ENCODE assay signal across 8 cellular contexts in the genomic region with DNA sequence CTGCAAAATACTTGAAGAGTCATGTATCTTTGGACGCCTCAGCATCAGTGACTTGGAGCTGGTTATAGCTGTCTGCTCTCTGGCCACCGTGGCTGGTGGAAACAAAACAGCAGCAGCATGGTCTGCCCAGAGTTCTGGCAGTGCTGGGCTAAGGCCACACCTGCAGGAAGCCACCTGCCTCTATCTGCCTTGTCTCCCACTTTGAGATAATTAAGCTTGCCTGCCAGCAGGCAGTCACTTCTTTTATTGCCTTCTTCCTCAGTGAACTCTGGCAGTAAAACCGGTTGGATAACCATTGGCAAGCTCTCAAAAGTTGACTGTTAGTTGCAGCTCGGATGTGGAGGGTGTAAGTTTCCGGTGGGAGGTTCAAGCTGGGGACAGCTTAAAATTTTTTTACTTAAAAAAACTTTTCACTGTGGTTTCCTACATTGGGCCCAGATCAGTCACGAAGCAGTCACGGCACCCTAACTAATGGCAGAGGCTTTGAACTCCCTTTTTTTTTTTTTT. TPM values are rescaled to one million over a fixed set of nuclear protein-coding genes. Genes with fewer than 3 reads are reported as not detected.
A peak's percentile ranks its signal among the peaks of the same experiment; 100 is the strongest.
DNase-seq lines count a peak whose midpoint lies in the region; ATAC-seq and TF ChIP-seq lines count a peak whose summit lies in the region.

No MANE protein-coding gene starts in this region.

- POLR2A ChIA-PET in PC-9 (lab: Charles Lee; ENCODE audit: unreplicated experiment): interaction anchor here (0.6 to 0.7 kb wide), 6 partner anchors 14 to 1565 kb away, joined by 3 to 18 read pairs (median 6); no protein-coding TSS in a partner anchor

- H2AFZ ChIP-seq in PC-9: no peak overlapping the region

- H3K4me3 ChIP-seq in PC-9 (no peak overlapping the region; the same call in 1 of the 2 replicates), sigmoid colon (peak overlapping the region in 1 of 4 donors; percentile 2)

- no peaks in the 10 kb centered on the region for H4K20me1 ChIP-seq in PC-9 (ENCODE audit: insufficient read depth)

- intact Hi-C loops in PC-9 (cut with micrococcal nuclease; ENCODE audit: unreplicated experiment): loop anchor here (1.0 to 5.0 kb wide), 2 partner anchors 25 to 221 kb away; no protein-coding TSS in a partner anchor
- intact Hi-C loops in sigmoid colon (cut with DNase I): loop anchor here (5.0 kb wide), 1 partner anchor 324 kb away; no protein-coding TSS in a partner anchor

- TF ChIP-seq EP300 in sigmoid colon (IDR thresholded peaks at IDR 0.05): peak in 2 of 4 donors; percentile 73 to 79

- peak; percentile 55 for DNase-seq in AG08396 (ENCODE audit: low spot score)
- DNase-seq in PC-9: peak; percentile 75 to 87
- peak; percentile 46 for DNase-seq in activated T-helper 9 cell treated with anti-CD3 and anti-CD28 coated beads, Interleukin-2, amount 50 U/mL, for 16 hours (ENCODE audit: low read depth)
- DNase-seq in foreskin melanocyte: peak; percentile 58
- DNase-seq in sigmoid colon: peak; percentile 89
- no peak for DNase-seq in NCI-H2107 treated with DMSO at 0.1 percent for 48 hours (lab: John Stamatoyannopoulos, UW; ENCODE audit: unreplicated experiment)

- no peaks in the 10 kb centered on the region; the same call in 1 of the 2 replicates for H3K79me2 ChIP-seq in PC-9 (ENCODE audit: low read depth)

- CTCF ChIA-PET in PC-9 (lab: Charles Lee): interaction anchor here (0.5 to 1.4 kb wide), 3 partner anchors 18 to 222 kb away, joined by 3 to 16 read pairs (median 8); no protein-coding TSS in a partner anchor

- H3K4me2 ChIP-seq in PC-9: peak overlapping the region; percentile 52

- no peaks in the 10 kb centered on the region for H3K36me3 ChIP-seq in PC-9 (ENCODE audit: low read depth)
- no peaks in the 10 kb centered on the region for H3K36me3 ChIP-seq in sigmoid colon

- ATAC-seq in GM18907 (IDR thresholded peaks at IDR 0.05; ENCODE audit: unreplicated experiment) (peak; percentile 43), HG03175 (IDR thresholded peaks at IDR 0.05; ENCODE audit: unreplicated experiment) (peak; percentile 63)

- no peaks in the 10 kb centered on the region for H3K9me2 ChIP-seq in PC-9 (ENCODE audit: insufficient read depth)

- H3F3A ChIP-seq in PC-9 (ENCODE audit: insufficient read depth, low read depth): peaks cover 16% of the 10 kb centered on the region

- BruUV-seq in PC-9 (replicated peaks; lab: Mats Ljungman, UMichigan): no TSS peak

- H3K27ac ChIP-seq in PC-9 (peak overlapping the region; percentile 35), sigmoid colon (peak overlapping the region; percentile 91 to 95 (median 94))

- TF ChIP-seq CTCF in PC-9 (conservative IDR thresholded peaks at IDR 0.05): no peak
- TF ChIP-seq CTCF in sigmoid colon (IDR thresholded peaks at IDR 0.05): no peak

- no peak for TF ChIP-seq POLR2A in sigmoid colon (IDR thresholded peaks at IDR 0.05)

- H3K4me1 ChIP-seq in PC-9 (replicated peaks; ENCODE audit: insufficient read depth): peaks cover 34% of the 10 kb centered on the region
- H3K4me1 ChIP-seq in sigmoid colon: peaks cover 0 to 77% (median 53%) of the 10 kb centered on the region in 4 donors

- H3K27me3 ChIP-seq in PC-9 (ENCODE audit: insufficient read depth, low read depth): no peaks in the 10 kb centered on the region
- H3K27me3 ChIP-seq in sigmoid colon: no peaks in the 10 kb centered on the region

- 1 to 2% methylated on average over 7 of the region's 7 CpGs for WGBS in sigmoid colon, 2 donors

- H3K9me3 ChIP-seq in PC-9 (ENCODE audit: insufficient read depth, low read depth): no peaks in the 10 kb centered on the region
- no peaks in the 10 kb centered on the region for H3K9me3 ChIP-seq in sigmoid colon

RNA-seq across cellular contexts. Expression of a gene that starts 4.9 kb away (rescaled TPM):
- 11.5 and 12.1 TPM in 2 replicates for total RNA-seq in PC-9 (2021)
- 10 to 100 TPM; 29.6 to 46.7 (median 43.6) TPM for total RNA-seq in sigmoid colon
- 10 to 100 TPM; 19.2 to 48.6 (median 46.0) TPM for polyA plus RNA-seq in sigmoid colon

RNA-seq across cellular contexts. Expression of a gene that starts 24.7 kb away (rescaled TPM):
- total RNA-seq in PC-9 (2021) (49.1 and 54.1 TPM in 2 replicates), sigmoid colon (10 to 100 TPM; 51.0 to 56.0 (median 53.7) TPM)
- 10 to 100 TPM; 17.5 to 19.2 (median 19.2) TPM for polyA plus RNA-seq in sigmoid colon
